In the genomic region with DNA sequence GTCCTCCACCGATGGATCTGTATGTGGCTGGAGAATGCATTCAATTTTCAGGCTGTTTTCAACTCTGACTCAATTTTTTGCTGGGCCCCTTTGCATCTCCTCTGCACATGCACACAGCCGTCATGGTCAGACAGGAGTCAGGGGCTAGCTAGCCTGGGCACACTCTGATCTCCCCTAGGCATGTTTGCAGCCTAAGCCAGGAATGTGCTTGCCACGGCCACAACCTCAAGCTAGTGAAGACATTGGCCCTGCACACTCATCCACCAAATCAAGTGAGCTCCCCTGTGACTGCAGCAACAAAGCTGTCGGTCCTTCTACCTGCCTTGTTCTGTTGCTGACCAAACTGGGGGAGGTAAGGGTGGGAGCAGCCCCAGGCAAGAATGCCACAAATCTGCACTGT, we compare ENCODE assay signal across 16 cellular contexts.
DNase-seq lines count a peak whose midpoint lies in the region; ATAC-seq and TF ChIP-seq lines count a peak whose summit lies in the region.
"Had no signal": no experiment of that assay in that cellular context is flagged by ENCODE, and none has a peak within 500 bp of the region (broad histone marks: within the 10 kb centered on the region; RNA-seq: fewer than 3 reads in every experiment).

No MANE protein-coding gene starts in this region.

- H3K9me3 ChIP-seq in IMR-90 (ENCODE audit: control insufficient read depth, insufficient read depth, low read length), result no peaks in the 10 kb centered on the region
- no peaks in the 10 kb centered on the region for H3K9me3 ChIP-seq in esophagus muscularis mucosa
- no peaks in the 10 kb centered on the region for H3K9me3 ChIP-seq in neuronal stem cell (replicated peaks in 1 of 2; ENCODE audit: control insufficient read depth in 2 of 2, insufficient read depth in 1 of 2, low read depth in 1 of 2, low read length in 2 of 2)
- H3K9me3 ChIP-seq in PC-9 (ENCODE audit: insufficient read depth, low read depth), result no peaks in the 10 kb centered on the region
- H3K9me3 ChIP-seq: A549; BLaER1 treated with 17β-estradiol and CSF1 and Interleukin-3, amounts not matched to agents 10 nM and 100 nM; Caco-2 had no signal

- CTCF ChIA-PET in IMR-90 (lab: Yijun Ruan, JAX) (no interaction called here), PC-9 (lab: Charles Lee) (no interaction called here)

- H3K4me1 ChIP-seq in IMR-90 (ENCODE audit: control insufficient read depth, insufficient read depth, low read length), result peaks cover 12% of the 10 kb centered on the region
- peaks cover 7 to 24% (median 13%) of the 10 kb centered on the region in 4 donors for H3K4me1 ChIP-seq in esophagus muscularis mucosa
- H3K4me1 ChIP-seq in neuronal stem cell (ENCODE audit: control insufficient read depth in 2 of 2, insufficient read depth in 1 of 2, low read depth in 1 of 2, low read length in 2 of 2), result peaks cover 8 to 10% of the 10 kb centered on the region in 2 donors
- no peaks in the 10 kb centered on the region for H3K4me1 ChIP-seq in PC-9 (replicated peaks; ENCODE audit: insufficient read depth)
- H3K4me1 ChIP-seq: A549, Caco-2 had no signal

- DNase-seq in IMR-90 (no peak), esophagus muscularis mucosa (ENCODE audit: extremely low spot score) (peak; percentile 62), neuronal stem cell (ENCODE audit: low spot score) (no peak), PC-9 (no peak), SKM-1 (lab: John Stamatoyannopoulos, UW; ENCODE audit: unreplicated experiment) (no peak)
- DNase-seq: AML-193; Caco-2; Calu3; CD4-positive, alpha-beta T cell; CD8-positive, alpha-beta T cell; DMS79 treated with DMSO at 0.1 percent for 48 hours; GF-D8 had no signal

- H4K91ac ChIP-seq in IMR-90 (ENCODE audit: insufficient read depth, low read depth, low read length), result no peak overlapping the region
- H4K91ac ChIP-seq in neuronal stem cell (ENCODE audit: low read depth, low read length, poor library complexity), result no peak overlapping the region

- ATAC-seq in IMR-90 (ENCODE audit: low read depth), result peak; percentile 33
- ATAC-seq: A549; CD8-positive, alpha-beta T cell had no signal

- TF ChIP-seq EP300 in esophagus muscularis mucosa (IDR thresholded peaks at IDR 0.05), result no peak

- H3K4me3 ChIP-seq in IMR-90 (ENCODE audit: insufficient read depth, low read depth, low read length), result no peak overlapping the region
- H3K4me3 ChIP-seq in esophagus muscularis mucosa, result no peak overlapping the region
- H3K4me3 ChIP-seq in neuronal stem cell (ENCODE audit: low read length in 2 of 2), result peak overlapping the region in 1 of 2 donors; percentile 66
- H3K4me3 ChIP-seq in PC-9, result no peak overlapping the region
- H3K4me3 ChIP-seq: A549; BLaER1 treated with 17β-estradiol and CSF1 and Interleukin-3, amounts not matched to agents 10 nM and 100 nM had no signal

- POLR2A ChIA-PET in IMR-90 (lab: Charles Lee; ENCODE audit: unreplicated experiment) (no interaction called here), PC-9 (lab: Charles Lee; ENCODE audit: unreplicated experiment) (no interaction called here)

- no peak overlapping the region for H3K23ac ChIP-seq in IMR-90 (ENCODE audit: low read depth, low read length)
- peak overlapping the region; percentile 22 for H3K23ac ChIP-seq in neuronal stem cell (ENCODE audit: low read depth, low read length, poor library complexity)

- no peak overlapping the region for H3K4me2 ChIP-seq in IMR-90 (ENCODE audit: low read depth, low read length)
- no peak overlapping the region for H3K4me2 ChIP-seq in neuronal stem cell (ENCODE audit: insufficient read depth, low read length, poor library complexity, severe bottlenecking)
- H3K4me2 ChIP-seq in PC-9, result no peak overlapping the region
- H3K4me2 ChIP-seq: A549; BLaER1 treated with 17β-estradiol and CSF1 and Interleukin-3, amounts not matched to agents 10 nM and 100 nM had no signal

- TF ChIP-seq CTCF in IMR-90 (conservative IDR thresholded peaks at IDR 0.05; ENCODE audit: low read depth, low read length) (no peak), esophagus muscularis mucosa (IDR thresholded peaks at IDR 0.05) (no peak), PC-9 (conservative IDR thresholded peaks at IDR 0.05) (no peak)

- H2BK12ac ChIP-seq in neuronal stem cell (ENCODE audit: low read length), result no peak overlapping the region

- 88% methylated on average over 1 of the region's 4 CpGs; no CpG with 5 or more reads in 1 of the 2 experiments for WGBS in IMR-90 (ENCODE audit: extremely low coverage in 2 of 2, insufficient read length in 1 of 2), 2 experiments
- WGBS in esophagus muscularis mucosa, result 86% methylated on average over 3 of the region's 4 CpGs
- no CpG with 5 or more reads among the region's 4 CpGs for WGBS in neuronal stem cell (ENCODE audit: extremely low coverage in 2 of 2, insufficient read length in 2 of 2, insufficient replicate concordance in 1 of 2), 2 donors

- peaks cover 3% of the 10 kb centered on the region; the same call in 1 of the 2 replicates for H3K9me1 ChIP-seq in IMR-90 (ENCODE audit: insufficient read depth, low read length)

- intact Hi-C loops in IMR-90 (cut with micrococcal nuclease), result no loop called here
- intact Hi-C loops in esophagus muscularis mucosa (cut with DNase I), result no loop called here
- intact Hi-C loops in PC-9 (cut with micrococcal nuclease; ENCODE audit: unreplicated experiment), result no loop called here

- H4K8ac ChIP-seq in IMR-90 (ENCODE audit: low read depth in 2 of 2, low read length in 2 of 2) (no peak overlapping the region), neuronal stem cell (ENCODE audit: low read depth, low read length) (no peak overlapping the region)

- no peak overlapping the region for H2AK5ac ChIP-seq in IMR-90 (ENCODE audit: low read depth, low read length)
- H2AK5ac ChIP-seq in neuronal stem cell (ENCODE audit: low read depth, low read length), result no peak overlapping the region

- H2AK9ac ChIP-seq in IMR-90 (replicated peaks; ENCODE audit: low read depth, low read length, poor library complexity), result no peak overlapping the region

- H3K9ac ChIP-seq in IMR-90 (ENCODE audit: low read depth, low read length) (no peak overlapping the region), neuronal stem cell (ENCODE audit: low read depth, low read length, poor library complexity) (peak overlapping the region; percentile 57)
- H3K9ac ChIP-seq: BLaER1 treated with 17β-estradiol and CSF1 and Interleukin-3, amounts not matched to agents 10 nM and 100 nM had no signal

- H3K36me3 ChIP-seq in IMR-90 (ENCODE audit: control insufficient read depth, insufficient read depth, low read length), result no peaks in the 10 kb centered on the region
- H3K36me3 ChIP-seq in esophagus muscularis mucosa, result no peaks in the 10 kb centered on the region
- no peaks in the 10 kb centered on the region for H3K36me3 ChIP-seq in neuronal stem cell (replicated peaks in 1 of 2; ENCODE audit: control insufficient read depth in 2 of 2, insufficient read depth in 2 of 2, low read length in 2 of 2)
- H3K36me3 ChIP-seq in PC-9 (ENCODE audit: low read depth), result no peaks in the 10 kb centered on the region
- H3K36me3 ChIP-seq: BLaER1 treated with 17β-estradiol and CSF1 and Interleukin-3, amounts not matched to agents 10 nM and 100 nM had no signal

- H3K4ac ChIP-seq in IMR-90 (ENCODE audit: low read depth, low read length), result no peak overlapping the region
- no peak overlapping the region for H3K4ac ChIP-seq in neuronal stem cell (ENCODE audit: low read length)

- H3K79me1 ChIP-seq in IMR-90 (ENCODE audit: low read depth in 1 of 2, low read length in 2 of 2) (no peaks in the 10 kb centered on the region), neuronal stem cell (ENCODE audit: low read depth, low read length) (no peaks in the 10 kb centered on the region)

- H4K20me1 ChIP-seq in IMR-90 (ENCODE audit: insufficient read depth, low read length), result no peaks in the 10 kb centered on the region
- no peaks in the 10 kb centered on the region for H4K20me1 ChIP-seq in PC-9 (ENCODE audit: insufficient read depth)
- H4K20me1 ChIP-seq: BLaER1 treated with 17β-estradiol and CSF1 and Interleukin-3, amounts not matched to agents 10 nM and 100 nM had no signal

- no peaks in the 10 kb centered on the region; the same call in 1 of the 2 replicates for H3F3A ChIP-seq in PC-9 (ENCODE audit: insufficient read depth, low read depth)

- dilution Hi-C loops in IMR-90 (cut with HindIII; ENCODE audit: low sequenced_read_pairs, unreplicated experiment), result no loop called here

- no peak overlapping the region for H2AFZ ChIP-seq in IMR-90 (replicated peaks; ENCODE audit: low read length, poor library complexity)
- H2AFZ ChIP-seq in neuronal stem cell (ENCODE audit: low read length), result no peak overlapping the region
- no peak overlapping the region for H2AFZ ChIP-seq in PC-9

- no TSS peak for BruUV-seq in IMR-90 (replicated peaks; lab: Mats Ljungman, UMichigan)
- BruUV-seq in PC-9 (replicated peaks; lab: Mats Ljungman, UMichigan), result no TSS peak

- no peak overlapping the region for H3K14ac ChIP-seq in IMR-90 (replicated peaks; ENCODE audit: low read depth, low read length)
- no peak overlapping the region for H3K14ac ChIP-seq in neuronal stem cell (ENCODE audit: low read length)

- H2BK20ac ChIP-seq in IMR-90 (ENCODE audit: low read depth, low read length), result no peak overlapping the region

- H3K27me3 ChIP-seq in IMR-90 (ENCODE audit: control insufficient read depth, insufficient read depth, low read length) (no peaks in the 10 kb centered on the region), esophagus muscularis mucosa (no peaks in the 10 kb centered on the region), neuronal stem cell (ENCODE audit: control insufficient read depth in 3 of 3, insufficient read depth in 3 of 3, low read depth in 1 of 3, low read length in 3 of 3) (no peaks in the 10 kb centered on the region), PC-9 (ENCODE audit: insufficient read depth, low read depth) (no peaks in the 10 kb centered on the region)
- H3K27me3 ChIP-seq: BLaER1 treated with 17β-estradiol and CSF1 and Interleukin-3, amounts not matched to agents 10 nM and 100 nM had no signal

- H2BK120ac ChIP-seq in IMR-90 (ENCODE audit: low read depth, low read length) (no peak overlapping the region), neuronal stem cell (ENCODE audit: low read depth, low read length) (no peak overlapping the region)

- no peaks in the 10 kb centered on the region for H3K79me2 ChIP-seq in PC-9 (ENCODE audit: low read depth)

- no peak overlapping the region for H3K27ac ChIP-seq in IMR-90 (ENCODE audit: insufficient read depth, low read length)
- no peak overlapping the region for H3K27ac ChIP-seq in esophagus muscularis mucosa (replicated peaks in 1 of 4)
- no peak overlapping the region for H3K27ac ChIP-seq in neuronal stem cell (replicated peaks; ENCODE audit: low read length)
- H3K27ac ChIP-seq in PC-9, result no peak overlapping the region
- H3K27ac ChIP-seq: 22Rv1; A549; BLaER1 treated with 17β-estradiol and CSF1 and Interleukin-3, amounts not matched to agents 10 nM and 100 nM; C4-2B had no signal

- no peak overlapping the region; the same call in 1 of the 2 replicates for H4K5ac ChIP-seq in IMR-90 (ENCODE audit: low read depth, low read length)

- no peak overlapping the region for H2BK5ac ChIP-seq in IMR-90 (ENCODE audit: low read depth, low read length, poor library complexity, severe bottlenecking)
- no peak overlapping the region for H2BK5ac ChIP-seq in neuronal stem cell (ENCODE audit: low read length)

- TF ChIP-seq POLR2A in IMR-90 (IDR thresholded peaks at IDR 0.05; ENCODE audit: low read depth, low read length) (no peak), esophagus muscularis mucosa (IDR thresholded peaks at IDR 0.05; ENCODE audit: low read depth) (no peak)

- H3K18ac ChIP-seq in IMR-90 (ENCODE audit: low read depth, low read length), result no peak overlapping the region
- peak overlapping the region; percentile 20 for H3K18ac ChIP-seq in neuronal stem cell (ENCODE audit: low read length)

- TF ChIP-seq RAD21 in IMR-90 (IDR thresholded peaks at IDR 0.05; ENCODE audit: low read length), result no peak

- no peak overlapping the region for H3K56ac ChIP-seq in IMR-90 (ENCODE audit: extremely low read depth, insufficient read depth, low read length)

- no peaks in the 10 kb centered on the region for H3K9me2 ChIP-seq in PC-9 (ENCODE audit: insufficient read depth)

- in situ Hi-C loops in IMR-90 (cut with MboI; ENCODE audit: low sequenced_read_pairs), result no loop called here

- no peak overlapping the region for H2BK15ac ChIP-seq in IMR-90 (ENCODE audit: low read depth, low read length)
- no peak overlapping the region for H2BK15ac ChIP-seq in neuronal stem cell (ENCODE audit: low read length)
